ENCODE assay signal across 1 cellular context in genomic region chr9:35748239-35748857, GRCh38.
TF ChIP-seq lines count a peak whose summit lies in the region.

No MANE protein-coding gene starts in this region.

TF ChIP-seq in HepG2, 621 proteins besides CTCF, POLR2A, EP300 and RAD21 (continued from another document):
- TF ChIP-seq ZNF839 (CRISPR knock-in tag; IDR thresholded peaks at IDR 0.05; ENCODE audit: borderline replicate concordance), result 0 out of 2 replicates have a peak, but pooled peaks have one; percentile 36
- TF ChIP-seq ZNF784 (CRISPR knock-in tag; IDR thresholded peaks at IDR 0.05; ENCODE audit: borderline replicate concordance), result peak; percentile 2; the same call in 1 of the 2 replicates
- 0 out of 2 replicates have a peak, but pooled peaks have one; percentile 19 for TF ChIP-seq ZC3H13 (CRISPR knock-in tag; IDR thresholded peaks at IDR 0.05)
- no peak for TF ChIP-seq SOX6 (IDR thresholded peaks at IDR 0.05)
- TF ChIP-seq SOX6 (CRISPR knock-in tag; IDR thresholded peaks at IDR 0.05), result 0 out of 2 replicates have a peak, but pooled peaks have one; percentile 17
- TF ChIP-seq CENPT (CRISPR knock-in tag; IDR thresholded peaks at IDR 0.05; ENCODE audit: low read depth), result no peak
- TF ChIP-seq RFX5 (IDR thresholded peaks at IDR 0.05; ENCODE audit: low read depth, low read length), result no peak
- TF ChIP-seq BRCA1 (CRISPR knock-in tag; IDR thresholded peaks at IDR 0.05), result 0 out of 2 replicates have a peak, but pooled peaks have one; percentile 57
- 0 out of 2 replicates have a peak, but pooled peaks have one; percentile 43 for TF ChIP-seq MTF1 (CRISPR knock-in tag; IDR thresholded peaks at IDR 0.05)
- TF ChIP-seq ZNF142 (CRISPR knock-in tag; IDR thresholded peaks at IDR 0.05), result peak; percentile 47; the same call in 1 of the 2 replicates
- no peak for TF ChIP-seq KLF6 (CRISPR knock-in tag; IDR thresholded peaks at IDR 0.05)
- TF ChIP-seq ZNF317 (CRISPR knock-in tag; IDR thresholded peaks at IDR 0.05), result peak; percentile 46; the same call in 1 of the 2 replicates
- peak; percentile 66; the same call in 1 of the 2 replicates for TF ChIP-seq ISX (CRISPR knock-in tag; conservative IDR thresholded peaks at IDR 0.05)
- peak; percentile 59; the same call in 1 of the 2 replicates for TF ChIP-seq ZBTB43 (CRISPR knock-in tag; conservative IDR thresholded peaks at IDR 0.05)
- 0 out of 2 replicates have a peak, but pooled peaks have one; percentile 12 for TF ChIP-seq PAX8 (CRISPR knock-in tag; IDR thresholded peaks at IDR 0.05; ENCODE audit: borderline replicate concordance)
- TF ChIP-seq ZNF660 (CRISPR knock-in tag; IDR thresholded peaks at IDR 0.05; ENCODE audit: borderline replicate concordance, low read depth), result no peak
- peak; percentile 52 for TF ChIP-seq MEIS2 (CRISPR knock-in tag; IDR thresholded peaks at IDR 0.05)
- TF ChIP-seq SNAPC2 (CRISPR knock-in tag; IDR thresholded peaks at IDR 0.05), result 0 out of 2 replicates have a peak, but pooled peaks have one; percentile 6
- TF ChIP-seq ZBTB3 (CRISPR knock-in tag; IDR thresholded peaks at IDR 0.05; ENCODE audit: borderline replicate concordance, low read depth), result 0 out of 2 replicates have a peak, but pooled peaks have one; percentile 5
- TF ChIP-seq ZNF776 (CRISPR knock-in tag; IDR thresholded peaks at IDR 0.05), result peak; percentile 67
- 0 out of 2 replicates have a peak, but pooled peaks have one; percentile 56 for TF ChIP-seq ZNF737 (CRISPR knock-in tag; IDR thresholded peaks at IDR 0.05; ENCODE audit: borderline replicate concordance)
- TF ChIP-seq ZBTB10 (CRISPR knock-in tag; IDR thresholded peaks at IDR 0.05; ENCODE audit: borderline replicate concordance), result 0 out of 2 replicates have a peak, but pooled peaks have one; percentile 37
- TF ChIP-seq ZNF589 (CRISPR knock-in tag; conservative IDR thresholded peaks at IDR 0.05), result no peak
- 0 out of 2 replicates have a peak, but pooled peaks have one; percentile 27 for TF ChIP-seq HNF1B (CRISPR knock-in tag; IDR thresholded peaks at IDR 0.05)
- 0 out of 2 replicates have a peak, but pooled peaks have one; percentile 35 for TF ChIP-seq KLF13 (CRISPR knock-in tag; IDR thresholded peaks at IDR 0.05)
- 0 out of 2 replicates have a peak, but pooled peaks have one; percentile 34 for TF ChIP-seq SALL2 (CRISPR knock-in tag; IDR thresholded peaks at IDR 0.05)
- peak; percentile 13; the same call in 1 of the 2 replicates for TF ChIP-seq ZNF280D (CRISPR knock-in tag; IDR thresholded peaks at IDR 0.05)
- 0 out of 2 replicates have a peak, but pooled peaks have one; percentile 40 for TF ChIP-seq KLF12 (CRISPR knock-in tag; IDR thresholded peaks at IDR 0.05; ENCODE audit: borderline replicate concordance)
- 0 out of 2 replicates have a peak, but pooled peaks have one; percentile 19 for TF ChIP-seq MXD1 (CRISPR knock-in tag; IDR thresholded peaks at IDR 0.05)
- peak; percentile 35; the same call in 1 of the 2 replicates for TF ChIP-seq FOXJ3 (CRISPR knock-in tag; IDR thresholded peaks at IDR 0.05; ENCODE audit: borderline replicate concordance)
- TF ChIP-seq KDM5B (CRISPR knock-in tag; IDR thresholded peaks at IDR 0.05; ENCODE audit: borderline replicate concordance), result peak; percentile 17; the same call in 1 of the 2 replicates
- 0 out of 2 replicates have a peak, but pooled peaks have one; percentile 24 for TF ChIP-seq ZNF333 (CRISPR knock-in tag; IDR thresholded peaks at IDR 0.05; ENCODE audit: borderline replicate concordance)
